10 cellular contexts compared by ENCODE assay signal in genomic region chr19:35216026-35216832, GRCh38.
A peak's percentile ranks its signal among the peaks of the same experiment; 100 is the strongest.
DNase-seq lines count a peak whose midpoint lies in the region; ATAC-seq lines count a peak whose summit lies in the region.
"Had no signal": no experiment of that assay in that cellular context is flagged by ENCODE, and none has a peak within 500 bp of the region (broad histone marks: within the 10 kb centered on the region; RNA-seq: fewer than 3 reads in every experiment).

No MANE protein-coding gene starts in this region.

- no peaks in the 10 kb centered on the region for H3K27me3 Mint-ChIP-seq in stimulated activated naive CD8-positive, alpha-beta T cell treated with anti-CD3 and anti-CD28 coated beads, Interleukin-15, Interleukin-2, amounts not matched to agents 100 ng/mL and 50 ng/mL, for 24 hours
- no peaks in the 10 kb centered on the region for H3K27me3 Mint-ChIP-seq in effector memory CD8-positive, alpha-beta T cell

- DNase-seq in stimulated activated naive CD8-positive, alpha-beta T cell treated with anti-CD3 and anti-CD28 coated beads, Interleukin-15, Interleukin-2, amounts not matched to agents 100 U/mL and 50 U/mL, for 24 hours, result no peak
- DNase-seq in RKO (ENCODE audit: low spot score), result peak; percentile 22
- DNase-seq in effector memory CD8-positive, alpha-beta T cell, result no peak
- no peak for DNase-seq in NCI-H510A (lab: John Stamatoyannopoulos, UW)
- DNase-seq in NCI-H1105 treated with DMSO at 0.1 percent for 48 hours (lab: John Stamatoyannopoulos, UW), result no peak
- DNase-seq: MG63, NCI-H2227 treated with DMSO at 0.1 percent for 48 hours had no signal

- H3K4me3 Mint-ChIP-seq in stimulated activated naive CD8-positive, alpha-beta T cell treated with anti-CD3 and anti-CD28 coated beads, Interleukin-15, Interleukin-2, amounts not matched to agents 100 ng/mL and 50 ng/mL, for 24 hours, result no peak overlapping the region
- H3K4me3 Mint-ChIP-seq in effector memory CD8-positive, alpha-beta T cell, result no peak overlapping the region

- H3K9me3 Mint-ChIP-seq in stimulated activated naive CD8-positive, alpha-beta T cell treated with anti-CD3 and anti-CD28 coated beads, Interleukin-15, Interleukin-2, amounts not matched to agents 100 ng/mL and 50 ng/mL, for 24 hours, result peaks cover 10% of the 10 kb centered on the region
- no peaks in the 10 kb centered on the region for H3K9me3 Mint-ChIP-seq in effector memory CD8-positive, alpha-beta T cell

- no peak for ATAC-seq in stimulated activated naive CD8-positive, alpha-beta T cell treated with anti-CD3 and anti-CD28 coated beads, Interleukin-15, Interleukin-2, amounts not matched to agents 100 U/mL and 50 U/mL, for 24 hours
- no peak for ATAC-seq in effector memory CD8-positive, alpha-beta T cell (replicated peaks)
- no peak for ATAC-seq in GM21737 (IDR thresholded peaks at IDR 0.05; ENCODE audit: unreplicated experiment)
- no peak for ATAC-seq in GM18519 (IDR thresholded peaks at IDR 0.05; ENCODE audit: low FRiP score, unreplicated experiment)

- H3K27ac Mint-ChIP-seq in stimulated activated naive CD8-positive, alpha-beta T cell treated with anti-CD3 and anti-CD28 coated beads, Interleukin-15, Interleukin-2, amounts not matched to agents 100 ng/mL and 50 ng/mL, for 24 hours, result peak overlapping the region; percentile 28
- peak overlapping the region; percentile 55 to 60 for H3K27ac Mint-ChIP-seq in effector memory CD8-positive, alpha-beta T cell

- H3K4me1 Mint-ChIP-seq in stimulated activated naive CD8-positive, alpha-beta T cell treated with anti-CD3 and anti-CD28 coated beads, Interleukin-15, Interleukin-2, amounts not matched to agents 100 ng/mL and 50 ng/mL, for 24 hours (ENCODE audit: low read depth), result peaks cover 61% of the 10 kb centered on the region
- H3K4me1 Mint-ChIP-seq in effector memory CD8-positive, alpha-beta T cell (ENCODE audit: low read depth in 2 of 2), result peaks cover 31 to 36% of the 10 kb centered on the region in 2 donors

- H3K36me3 Mint-ChIP-seq in stimulated activated naive CD8-positive, alpha-beta T cell treated with anti-CD3 and anti-CD28 coated beads, Interleukin-15, Interleukin-2, amounts not matched to agents 100 ng/mL and 50 ng/mL, for 24 hours (ENCODE audit: low read depth), result peaks cover 4% of the 10 kb centered on the region
- peaks cover 24% of the 10 kb centered on the region for H3K36me3 Mint-ChIP-seq in effector memory CD8-positive, alpha-beta T cell (ENCODE audit: insufficient read depth)
